In genomic region chr1:197521118-197521739, GRCh38 we compare ENCODE assay signal across 8 cellular contexts.
A peak's percentile ranks its signal among the peaks of the same experiment; 100 is the strongest.
DNase-seq lines count a peak whose midpoint lies in the region; ATAC-seq and TF ChIP-seq lines count a peak whose summit lies in the region.

No MANE protein-coding gene starts in this region.

- H3K27me3 ChIP-seq in Panc1 (ENCODE audit: control insufficient read depth, insufficient read depth, low read length) (no peaks in the 10 kb centered on the region), endodermal cell (ENCODE audit: control insufficient read depth, insufficient read depth, low read length, poor library complexity, severe bottlenecking) (no peaks in the 10 kb centered on the region), neural progenitor cell (no peaks in the 10 kb centered on the region)

- H3K4me3 ChIP-seq in Panc1 (ENCODE audit: low read depth in 2 of 2, low read length in 2 of 2) (no peak overlapping the region), endodermal cell (ENCODE audit: low read length) (no peak overlapping the region), neural progenitor cell (no peak overlapping the region)

- peak; percentile 70; the same call in 1 of the 2 replicates for TF ChIP-seq CTCF in Panc1 (IDR thresholded peaks at IDR 0.05)
- TF ChIP-seq CTCF in endodermal cell (conservative IDR thresholded peaks at IDR 0.05): peak; percentile 86
- peak; percentile 81 for TF ChIP-seq CTCF in neural progenitor cell (IDR thresholded peaks at IDR 0.05)

- H3K27ac ChIP-seq in Panc1 (ENCODE audit: low read length) (no peak overlapping the region), endodermal cell (ENCODE audit: low read depth, low read length) (no peak overlapping the region), neural progenitor cell (no peak overlapping the region)

- WGBS in endodermal cell (ENCODE audit: insufficient coverage in 1 of 2, insufficient read length in 1 of 2), 2 experiments: 11 to 20% methylated on average over 1 to 2 of the region's 2 CpGs

- H4K20me1 ChIP-seq in neural progenitor cell (ENCODE audit: low read depth): no peaks in the 10 kb centered on the region

- H3K36me3 ChIP-seq in Panc1 (ENCODE audit: control insufficient read depth, insufficient read depth, low read length) (no peaks in the 10 kb centered on the region), endodermal cell (ENCODE audit: control insufficient read depth, insufficient read depth, low read length) (no peaks in the 10 kb centered on the region), neural progenitor cell (no peaks in the 10 kb centered on the region)

- no peaks in the 10 kb centered on the region for H3F3A ChIP-seq in neural progenitor cell (ENCODE audit: low read depth)

- no peaks in the 10 kb centered on the region for H3K27me3 Mint-ChIP-seq in activated CD4-positive, alpha-beta T cell treated with anti-CD3 and anti-CD28 coated beads for 36 hours
- no peaks in the 10 kb centered on the region for H3K27me3 Mint-ChIP-seq in endodermal cell (ENCODE audit: insufficient read depth)
- H3K27me3 Mint-ChIP-seq in neural progenitor cell (ENCODE audit: insufficient read depth, low read depth): peaks cover 3% of the 10 kb centered on the region

- CTCF ChIA-PET in activated CD4-positive, alpha-beta T cell treated with anti-CD3 and anti-CD28 coated beads for 36 hours (lab: Charles Lee): interaction anchor here (0.8 to 2.4 kb wide), 15 partner anchors 9 to 407 kb away, joined by 3 to 15 read pairs (median 4); partner anchors contain the start of gene LHX9
- CTCF ChIA-PET in Panc1 (lab: Charles Lee): interaction anchor here (0.6 kb wide), 1 partner anchor 571 kb away, joined by 3 read pairs; no protein-coding TSS in a partner anchor

- peak; percentile 65 for ATAC-seq in activated CD4-positive, alpha-beta T cell treated with anti-CD3 and anti-CD28 coated beads for 36 hours
- ATAC-seq in GM19328 (IDR thresholded peaks at IDR 0.05; ENCODE audit: unreplicated experiment): peak; percentile 57
- ATAC-seq in HG03432 (IDR thresholded peaks at IDR 0.05; ENCODE audit: unreplicated experiment): peak; percentile 73
- ATAC-seq in Panc1: no peak; the same call in 1 of the 2 replicates

- POLR2A ChIA-PET in activated CD4-positive, alpha-beta T cell treated with anti-CD3 and anti-CD28 coated beads for 36 hours (lab: Charles Lee): no interaction called here
- POLR2A ChIA-PET in Panc1 (lab: Charles Lee): no interaction called here

- peaks cover 6% of the 10 kb centered on the region for H3K4me1 Mint-ChIP-seq in activated CD4-positive, alpha-beta T cell treated with anti-CD3 and anti-CD28 coated beads for 36 hours
- peaks cover 15% of the 10 kb centered on the region for H3K4me1 Mint-ChIP-seq in endodermal cell
- H3K4me1 Mint-ChIP-seq in neural progenitor cell: peaks cover 6% of the 10 kb centered on the region

- H3K9me3 ChIP-seq in Panc1 (ENCODE audit: control insufficient read depth, insufficient read depth, low read depth, low read length) (no peaks in the 10 kb centered on the region), endodermal cell (ENCODE audit: control insufficient read depth, low read length) (no peaks in the 10 kb centered on the region), neural progenitor cell (ENCODE audit: low read depth) (no peaks in the 10 kb centered on the region)

- no peak overlapping the region for H3K9ac ChIP-seq in endodermal cell (ENCODE audit: extremely low read depth, low read length, poor library complexity, severe bottlenecking)
- no peak overlapping the region for H3K9ac ChIP-seq in neural progenitor cell

- BruUV-seq in Panc1 (replicated peaks; lab: Mats Ljungman, UMichigan): no TSS peak

- no peak overlapping the region for H3K27ac Mint-ChIP-seq in activated CD4-positive, alpha-beta T cell treated with anti-CD3 and anti-CD28 coated beads for 36 hours
- no peak overlapping the region for H3K27ac Mint-ChIP-seq in endodermal cell
- no peak overlapping the region for H3K27ac Mint-ChIP-seq in neural progenitor cell

- intact Hi-C loops in activated CD4-positive, alpha-beta T cell treated with anti-CD3 and anti-CD28 coated beads for 36 hours (cut with DNase I, micrococcal nuclease): loop anchor here (1.0 to 10.0 kb wide), 7 partner anchors 120 to 946 kb away; partner anchors contain the start of gene NEK7 (in 1 of the 2)
- intact Hi-C loops in Panc1 (cut with micrococcal nuclease; ENCODE audit: unreplicated experiment): loop anchor here (5.0 to 10.0 kb wide), 4 partner anchors 346 to 1164 kb away; no protein-coding TSS in a partner anchor

- in situ Hi-C loops in Panc1 (cut with HindIII; ENCODE audit: low pct_unique_long_range_greater_than_20kb, low sequenced_read_pairs): no loop called here

- H3K4me3 Mint-ChIP-seq in activated CD4-positive, alpha-beta T cell treated with anti-CD3 and anti-CD28 coated beads for 36 hours: no peak overlapping the region
- H3K4me3 Mint-ChIP-seq in endodermal cell (no peak overlapping the region), neural progenitor cell (no peak overlapping the region)

- no peak overlapping the region for H3K4me2 ChIP-seq in neural progenitor cell

- peak; percentile 13 for DNase-seq in activated CD4-positive, alpha-beta T cell treated with anti-CD3 and anti-CD28 coated beads for 36 hours
- no peak for DNase-seq in activated CD4-positive, alpha-beta T cell treated with anti-CD3 and anti-CD28 coated beads, Interleukin-2, amount 50 U/mL, for 1 hour
- DNase-seq in Panc1 (ENCODE audit: low read depth, low spot score): no peak
- peak; percentile 57 for DNase-seq in endodermal cell
- peak; percentile 45 for DNase-seq in neural progenitor cell (ENCODE audit: low spot score)
- DNase-seq in activated naive CD4-positive, alpha-beta T cell treated with anti-CD3 and anti-CD28 coated beads, Interleukin-2, amount 50 U/mL, for 16 hours: no peak

- H3K4me1 ChIP-seq in Panc1 (ENCODE audit: control insufficient read depth, insufficient read depth, low read length) (no peaks in the 10 kb centered on the region), endodermal cell (ENCODE audit: control insufficient read depth, insufficient read depth, low read length) (no peaks in the 10 kb centered on the region), neural progenitor cell (no peaks in the 10 kb centered on the region)

- no peaks in the 10 kb centered on the region for H3K36me3 Mint-ChIP-seq in activated CD4-positive, alpha-beta T cell treated with anti-CD3 and anti-CD28 coated beads for 36 hours (ENCODE audit: low read depth)
- H3K36me3 Mint-ChIP-seq in endodermal cell (ENCODE audit: low read depth): no peaks in the 10 kb centered on the region
- H3K36me3 Mint-ChIP-seq in neural progenitor cell: no peaks in the 10 kb centered on the region

- H3K79me2 ChIP-seq in neural progenitor cell (ENCODE audit: low read depth): no peaks in the 10 kb centered on the region

- no peak overlapping the region for H2AFZ ChIP-seq in neural progenitor cell (replicated peaks)

- no peaks in the 10 kb centered on the region for H3K9me3 Mint-ChIP-seq in activated CD4-positive, alpha-beta T cell treated with anti-CD3 and anti-CD28 coated beads for 36 hours (ENCODE audit: low read depth)
- H3K9me3 Mint-ChIP-seq in endodermal cell: no peaks in the 10 kb centered on the region
- H3K9me3 Mint-ChIP-seq in neural progenitor cell: no peaks in the 10 kb centered on the region

Comparison
In these comparisons a context has a peak if more than half of its experiments do, and no peak if none do; other contexts are left out.
1. DNase-seq: peak in activated CD4-positive, alpha-beta T cell treated with anti-CD3 and anti-CD28 coated beads for 36 hours (single experiment), endodermal cell (single experiment) and neural progenitor cell (single experiment); none in activated CD4-positive, alpha-beta T cell treated with anti-CD3 and anti-CD28 coated beads, Interleukin-2, amount 50 U/mL, for 1 hour (single experiment), Panc1 (single experiment) and activated naive CD4-positive, alpha-beta T cell treated with anti-CD3 and anti-CD28 coated beads, Interleukin-2, amount 50 U/mL, for 16 hours (single experiment).
2. Peak in every context shown above with its lines, with median percentiles within 50 percentile points of each other: CTCF ChIP-seq.